Comparison of ENCODE assay signal across 10 cellular contexts in the genomic region with DNA sequence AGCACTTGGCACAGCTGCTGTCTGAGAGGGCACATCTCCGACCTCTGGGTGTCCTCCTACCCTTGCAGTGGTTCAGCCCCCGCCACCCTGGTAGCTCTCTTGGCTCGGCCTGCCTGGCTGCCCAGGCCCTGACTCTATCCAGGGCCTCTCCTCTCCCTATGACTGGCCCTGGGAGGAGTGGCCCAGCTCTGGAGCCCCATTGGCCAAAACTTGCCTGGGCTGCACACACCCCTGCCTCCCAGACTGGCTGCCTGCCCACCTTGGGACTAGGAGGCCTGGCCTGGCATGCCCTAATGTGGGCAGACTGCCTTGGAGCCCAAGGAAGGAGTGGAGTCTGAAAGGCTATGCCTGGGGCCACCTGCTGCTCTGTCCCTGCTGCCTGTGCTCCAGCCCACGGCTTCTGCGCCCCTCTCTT. TPM values are rescaled to one million over a fixed set of nuclear protein-coding genes. Genes with fewer than 3 reads are reported as not detected.
DNase-seq lines count a peak whose midpoint lies in the region; ATAC-seq and TF ChIP-seq lines count a peak whose summit lies in the region.
"Had no signal": no experiment of that assay in that cellular context is flagged by ENCODE, and none has a peak within 500 bp of the region (broad histone marks: within the 10 kb centered on the region; RNA-seq: fewer than 3 reads in every experiment).

No MANE protein-coding gene starts in this region.

- H3K27me3 ChIP-seq in Panc1 (ENCODE audit: control insufficient read depth, insufficient read depth, low read length) = no peaks in the 10 kb centered on the region

- H3K4me3 ChIP-seq in Panc1 (ENCODE audit: low read depth in 2 of 2, low read length in 2 of 2) = no peak overlapping the region

- H3K4me1 Mint-ChIP-seq in activated T-cell treated with anti-CD3 and anti-CD28 coated beads, Interleukin-2, amount 50 U/mL, for 24 hours (ENCODE audit: low read depth) = no peaks in the 10 kb centered on the region
- peaks cover 5% of the 10 kb centered on the region for H3K4me1 Mint-ChIP-seq in activated T-cell treated with anti-CD3 and anti-CD28 coated beads, Interleukin-2, amount 50 U/mL, for 72 hours (ENCODE audit: low read depth)

- H3K4me3 Mint-ChIP-seq in activated T-cell treated with anti-CD3 and anti-CD28 coated beads, Interleukin-2, amount 50 U/mL, for 24 hours = no peak overlapping the region
- no peak overlapping the region for H3K4me3 Mint-ChIP-seq in activated T-cell treated with anti-CD3 and anti-CD28 coated beads, Interleukin-2, amount 50 U/mL, for 72 hours
- H3K4me3 Mint-ChIP-seq: activated naive CD8-positive, alpha-beta T cell; stimulated activated naive CD8-positive, alpha-beta T cell treated with anti-CD3 and anti-CD28 coated beads, Interleukin-15, Interleukin-2, amounts not matched to agents 100 ng/mL and 50 ng/mL, for 24 hours had no signal

- POLR2A ChIA-PET in Panc1 (lab: Charles Lee) = no interaction called here

- H3K27me3 Mint-ChIP-seq in activated T-cell treated with anti-CD3 and anti-CD28 coated beads, Interleukin-2, amount 50 U/mL, for 24 hours = no peaks in the 10 kb centered on the region
- H3K27me3 Mint-ChIP-seq in activated T-cell treated with anti-CD3 and anti-CD28 coated beads, Interleukin-2, amount 50 U/mL, for 72 hours (ENCODE audit: low read depth) = no peaks in the 10 kb centered on the region
- H3K27me3 Mint-ChIP-seq: activated naive CD8-positive, alpha-beta T cell; stimulated activated naive CD8-positive, alpha-beta T cell treated with anti-CD3 and anti-CD28 coated beads, Interleukin-15, Interleukin-2, amounts not matched to agents 100 ng/mL and 50 ng/mL, for 24 hours had no signal

- intact Hi-C loops in Panc1 (cut with micrococcal nuclease; ENCODE audit: unreplicated experiment) = no loop called here

- CTCF ChIA-PET in Panc1 (lab: Charles Lee) = no interaction called here

- no peak overlapping the region for H3K27ac ChIP-seq in Panc1 (ENCODE audit: low read length)

- no peak overlapping the region for H3K27ac Mint-ChIP-seq in activated T-cell treated with anti-CD3 and anti-CD28 coated beads, Interleukin-2, amount 50 U/mL, for 24 hours
- H3K27ac Mint-ChIP-seq in activated T-cell treated with anti-CD3 and anti-CD28 coated beads, Interleukin-2, amount 50 U/mL, for 72 hours = no peak overlapping the region
- H3K27ac Mint-ChIP-seq: activated naive CD8-positive, alpha-beta T cell; stimulated activated naive CD8-positive, alpha-beta T cell treated with anti-CD3 and anti-CD28 coated beads, Interleukin-15, Interleukin-2, amounts not matched to agents 100 ng/mL and 50 ng/mL, for 24 hours had no signal

- H3K9me3 Mint-ChIP-seq in activated T-cell treated with anti-CD3 and anti-CD28 coated beads, Interleukin-2, amount 50 U/mL, for 24 hours = no peaks in the 10 kb centered on the region
- H3K9me3 Mint-ChIP-seq in activated T-cell treated with anti-CD3 and anti-CD28 coated beads, Interleukin-2, amount 50 U/mL, for 72 hours = no peaks in the 10 kb centered on the region
- H3K9me3 Mint-ChIP-seq: stimulated activated naive CD8-positive, alpha-beta T cell treated with anti-CD3 and anti-CD28 coated beads, Interleukin-15, Interleukin-2, amounts not matched to agents 100 ng/mL and 50 ng/mL, for 24 hours had no signal

- H3K36me3 Mint-ChIP-seq in activated T-cell treated with anti-CD3 and anti-CD28 coated beads, Interleukin-2, amount 50 U/mL, for 24 hours (ENCODE audit: low read depth) = no peaks in the 10 kb centered on the region
- no peaks in the 10 kb centered on the region for H3K36me3 Mint-ChIP-seq in activated T-cell treated with anti-CD3 and anti-CD28 coated beads, Interleukin-2, amount 50 U/mL, for 72 hours (ENCODE audit: insufficient read depth in 2 of 2)
- H3K36me3 Mint-ChIP-seq: activated naive CD8-positive, alpha-beta T cell had no signal

- no TSS peak for BruUV-seq in Panc1 (replicated peaks; lab: Mats Ljungman, UMichigan)

- TF ChIP-seq CTCF in Panc1 (IDR thresholded peaks at IDR 0.05) (no peak), omental fat pad (IDR thresholded peaks at IDR 0.05) (no peak)

- no peaks in the 10 kb centered on the region for H3K4me1 ChIP-seq in Panc1 (ENCODE audit: control insufficient read depth, insufficient read depth, low read length)

- H3K36me3 ChIP-seq in Panc1 (ENCODE audit: control insufficient read depth, insufficient read depth, low read length) = no peaks in the 10 kb centered on the region

- peak; percentile 65 for ATAC-seq in Panc1
- ATAC-seq in omental fat pad (ENCODE audit: low FRiP score) = peak; percentile 99
- no peak for ATAC-seq in activated T-cell treated with anti-CD3 and anti-CD28 coated beads, Interleukin-2, amount 50 U/mL, for 72 hours (replicated peaks in 1 of 2)

- in situ Hi-C loops in Panc1 (cut with HindIII; ENCODE audit: low pct_unique_long_range_greater_than_20kb, low sequenced_read_pairs) = no loop called here

- DNase-seq in DMS 273 (lab: John Stamatoyannopoulos, UW; ENCODE audit: unreplicated experiment) (peak; percentile 99), Panc1 (ENCODE audit: low read depth, low spot score) (no peak), fibroblast of gingiva (ENCODE audit: low read depth) (peak; percentile 89), omental fat pad (ENCODE audit: low spot score) (peak; percentile 53), NCI-H510A (lab: John Stamatoyannopoulos, UW) (no peak), NCI-H510A treated with DMSO at 0.1 percent for 48 hours (lab: John Stamatoyannopoulos, UW) (no peak)
- no peak for DNase-seq in activated T-cell treated with anti-CD3 and anti-CD28 coated beads, Interleukin-2, amount 50 U/mL, for 24 hours
- DNase-seq in activated T-cell treated with anti-CD3 and anti-CD28 coated beads, Interleukin-2, amount 50 U/mL, for 72 hours = no peak

- no peaks in the 10 kb centered on the region for H3K9me3 ChIP-seq in Panc1 (ENCODE audit: control insufficient read depth, insufficient read depth, low read depth, low read length)

RNA-seq across cellular contexts. Expression of a gene that starts 33.6 kb away (rescaled TPM):
- total RNA-seq in Panc1 (2021; ENCODE audit: unreplicated experiment) (1.9 TPM), omental fat pad (1 to 10 TPM; 1.4 to 3.8 (median 3.2) TPM)
- 1.6 TPM for polyA plus RNA-seq in Panc1 (2012; ENCODE audit: insufficient read length)
- total RNA-seq in activated T-cell treated with anti-CD3 and anti-CD28 coated beads, Interleukin-2, amount 50 U/mL, for 72 hours = 1 to 10 TPM; 1.4 to 1.5 TPM

RNA-seq across cellular contexts. Expression of a gene that starts 41.7 kb away (rescaled TPM):
- total RNA-seq in Panc1 (2021; ENCODE audit: unreplicated experiment) (not detected), omental fat pad (under 1 TPM in 2 of 4 donors, not detected in 2; 0.19 to 0.72 TPM)
- polyA plus RNA-seq in Panc1 (2012; ENCODE audit: insufficient read length) = not detected
- total RNA-seq in activated T-cell treated with anti-CD3 and anti-CD28 coated beads, Interleukin-2, amount 50 U/mL, for 72 hours = not detected

RNA-seq across cellular contexts. Expression of a gene that starts 60.0 kb away (rescaled TPM):
- not detected for total RNA-seq in Panc1 (2021; ENCODE audit: unreplicated experiment)
- not detected for polyA plus RNA-seq in Panc1 (2012; ENCODE audit: insufficient read length)
- total RNA-seq in omental fat pad = 1 to 10 TPM in 3 of 4 donors, under 1 TPM in 1; 0.82 to 2.2 (median 1.4) TPM
- under 1 TPM; 0.39 to 0.86 TPM for total RNA-seq in activated T-cell treated with anti-CD3 and anti-CD28 coated beads, Interleukin-2, amount 50 U/mL, for 72 hours

Comparison
In these comparisons a context has a peak if more than half of its experiments do, and no peak if none do; other contexts are left out.
1. DNase-seq: peak in DMS 273 (single experiment), fibroblast of gingiva (single experiment) and omental fat pad (single experiment); none in Panc1 (single experiment), NCI-H510A (single experiment), activated T-cell treated with anti-CD3 and anti-CD28 coated beads, Interleukin-2, amount 50 U/mL, for 24 hours (single experiment), activated T-cell treated with anti-CD3 and anti-CD28 coated beads, Interleukin-2, amount 50 U/mL, for 72 hours (0 of 2) and NCI-H510A treated with DMSO at 0.1 percent for 48 hours (single experiment).
2. ATAC-seq: peak in Panc1 (single experiment) and omental fat pad (single experiment); none in activated T-cell treated with anti-CD3 and anti-CD28 coated beads, Interleukin-2, amount 50 U/mL, for 72 hours (0 of 2).